In the genomic region with DNA sequence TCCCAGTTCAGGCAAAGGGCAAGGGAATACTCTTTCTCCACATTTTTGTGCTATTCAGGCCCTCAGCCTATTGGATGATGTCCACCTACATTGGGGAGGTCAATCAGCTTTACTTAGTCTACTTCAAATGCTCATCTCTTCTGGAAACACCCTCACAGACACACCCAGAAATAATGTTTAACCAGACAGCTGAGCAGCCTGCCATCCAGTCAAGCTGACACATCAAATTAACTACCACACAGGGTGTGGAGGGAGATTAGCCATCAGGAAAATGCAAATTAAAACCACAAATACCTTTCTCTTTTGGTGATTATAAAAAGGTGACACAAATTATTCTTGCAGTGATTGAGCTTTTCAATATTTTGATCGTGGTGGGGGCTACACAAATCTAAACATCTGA, we compare ENCODE assay signal across 24 cellular contexts.
"Had no signal": no experiment of that assay in that cellular context is flagged by ENCODE, and none has a peak within 500 bp of the region (broad histone marks: within the 10 kb centered on the region; RNA-seq: fewer than 3 reads in every experiment).

No MANE protein-coding gene starts in this region.

- DNase-seq: activated CD4-positive, alpha-beta memory T cell treated with anti-CD3 and anti-CD28 coated beads for 36 hours; activated CD4-positive, alpha-beta T cell treated with anti-CD3 and anti-CD28 coated beads, Interleukin-2, amount 10 ng/mL, durations not matched to agents 24 days and 14 days; activated CD8-positive, alpha-beta memory T cell treated with anti-CD3 and anti-CD28 coated beads, Interleukin-2, amount 50 U/mL, for 4 hours; activated gamma-delta T cell treated with Interleukin-2 at 50 U/mL for 16 hours; activated naive CD4-positive, alpha-beta T cell treated with anti-CD3 and anti-CD28 coated beads, Interleukin-2, amount 50 U/mL, for 16 hours; activated T-cell treated with anti-CD3 and anti-CD28 coated beads, Interleukin-2, amount 50 U/mL, for 1 hour; amygdala; central memory CD4-positive, alpha-beta T cell; esophagus squamous epithelium; foreskin melanocyte; heart right ventricle; left cardiac atrium; naive thymus-derived CD8-positive, alpha-beta T cell; nucleus accumbens; pancreas; sigmoid colon; small intestine; stimulated activated CD4-positive, alpha-beta T cell treated with anti-CD3 and anti-CD28 coated beads, Interleukin-1b, Interleukin-23, amount 100 ng/mL, for 48 hours; stimulated activated CD4-positive, alpha-beta T cell treated with anti-CD3 and anti-CD28 coated beads, Interleukin-4, amount 100 ng/mL, for 4 hours; stimulated activated CD8-positive, alpha-beta memory T cell treated with anti-CD3 and anti-CD28 coated beads, Interleukin-4, amount 100 ng/mL, for 48 hours; stimulated activated naive CD8-positive, alpha-beta T cell treated with anti-CD3 and anti-CD28 coated beads, Interleukin-15, amount 100 ng/mL, for 72 hours; substantia nigra; uterus had no signal

- ATAC-seq: heart right ventricle; left cardiac atrium; naive thymus-derived CD8-positive, alpha-beta T cell; stimulated activated memory B cell treated with anti-CD40 and anti-IgM and Interleukin-4, amounts not matched to agents 10 μg/mL and 1 μg/mL and 100 μg/mL, for 72 hours; stimulated activated naive CD8-positive, alpha-beta T cell treated with anti-CD3 and anti-CD28 coated beads, Interleukin-15, amount 100 ng/mL, for 72 hours had no signal
